In genomic region chr2:223102040-223102899, GRCh38 we compare ENCODE assay signal across 16 cellular contexts. TPM values are rescaled to one million over a fixed set of nuclear protein-coding genes. Genes with fewer than 3 reads are reported as not detected.
DNase-seq lines count a peak whose midpoint lies in the region; ATAC-seq, FAIRE-seq and TF ChIP-seq lines count a peak whose summit lies in the region.
"Had no signal": no experiment of that assay in that cellular context is flagged by ENCODE, and none has a peak within 500 bp of the region (broad histone marks: within the 10 kb centered on the region; RNA-seq: fewer than 3 reads in every experiment).

No MANE protein-coding gene starts in this region.

- no peak overlapping the region for H3K14ac ChIP-seq in trophoblast cell (ENCODE audit: low read length)

- TF ChIP-seq CTCF in GM12878 (IDR thresholded peaks at IDR 0.05 in 2 of 3, conservative IDR thresholded peaks at IDR 0.05 in 1 of 3; ENCODE audit: control insufficient read depth in 2 of 3, extremely low read depth in 1 of 3, insufficient read depth in 1 of 3, low read depth in 3 of 3, low read length in 3 of 3) (no peak), neural progenitor cell (IDR thresholded peaks at IDR 0.05) (no peak)
- no peak for TF ChIP-seq CTCF in CD4-positive, alpha-beta T cell (IDR thresholded peaks at IDR 0.05)

- no peak overlapping the region for H3K23ac ChIP-seq in trophoblast cell (ENCODE audit: low read length)

- no peak overlapping the region for H4K8ac ChIP-seq in trophoblast cell (ENCODE audit: low read depth, low read length)

- TF ChIP-seq POLR2A in GM12878 (IDR thresholded peaks at IDR 0.05; ENCODE audit: low read depth, low read length): no peak

- no peaks in the 10 kb centered on the region; a peak in 1 of 4 replicates for H3K27me3 ChIP-seq in GM12878 (replicated peaks in 1 of 2; ENCODE audit: control insufficient read depth in 2 of 2, insufficient read depth in 2 of 2, low read length in 1 of 2)
- H3K27me3 ChIP-seq in neural progenitor cell: no peaks in the 10 kb centered on the region
- H3K27me3 ChIP-seq in trophoblast cell (ENCODE audit: insufficient read depth, low read length): no peaks in the 10 kb centered on the region
- H3K27me3 ChIP-seq in CD4-positive, alpha-beta T cell (ENCODE audit: control insufficient read depth, insufficient read depth, low read length): no peaks in the 10 kb centered on the region
- H3K27me3 ChIP-seq: ovary, spleen had no signal

- BruUV-seq in GM12878 (replicated peaks; lab: Mats Ljungman, UMichigan): no TSS peak

- H3K36me3 Mint-ChIP-seq in neural progenitor cell: no peaks in the 10 kb centered on the region
- no peaks in the 10 kb centered on the region for H3K36me3 Mint-ChIP-seq in CD4-positive, alpha-beta T cell (ENCODE audit: low read depth)
- H3K36me3 Mint-ChIP-seq: activated naive CD4-positive, alpha-beta T cell treated with anti-CD3 and anti-CD28 coated beads, Interleukin-2, amount 50 U/mL, for 72 hours had no signal

- H3K9me3 ChIP-seq in GM12878 (replicated peaks; ENCODE audit: control insufficient read depth, insufficient read depth, low read length) (no peaks in the 10 kb centered on the region), neural progenitor cell (ENCODE audit: low read depth) (no peaks in the 10 kb centered on the region), trophoblast cell (ENCODE audit: insufficient read depth, low read depth, low read length) (no peaks in the 10 kb centered on the region)
- no peaks in the 10 kb centered on the region for H3K9me3 ChIP-seq in CD4-positive, alpha-beta T cell (ENCODE audit: control insufficient read depth, low read length)
- H3K9me3 ChIP-seq: ovary, spleen, thoracic aorta had no signal

- H3K27me3 Mint-ChIP-seq in neural progenitor cell (ENCODE audit: insufficient read depth, low read depth): no peaks in the 10 kb centered on the region
- no peaks in the 10 kb centered on the region for H3K27me3 Mint-ChIP-seq in CD4-positive, alpha-beta T cell

- no peak overlapping the region for H3K4ac ChIP-seq in trophoblast cell (ENCODE audit: low read depth, low read length)

- no peak overlapping the region for H2BK5ac ChIP-seq in trophoblast cell (ENCODE audit: low read depth, low read length, poor library complexity)

- SMC1A ChIA-PET in GM12878 (lab: Charles Lee; ENCODE audit: uncharacterized antibody, unreplicated experiment): no interaction called here

- RAD21 ChIA-PET in GM12878 (lab: Charles Lee; ENCODE audit: unreplicated experiment): no interaction called here

- intact Hi-C loops in GM12878 (cut with micrococcal nuclease; ENCODE audit: unreplicated experiment): no loop called here
- intact Hi-C loops in CD4-positive, alpha-beta T cell (cut with DNase I, micrococcal nuclease): no loop called here

- no peak overlapping the region for H2BK120ac ChIP-seq in trophoblast cell (ENCODE audit: insufficient read depth, low read length, poor library complexity)

- no peak overlapping the region for H4K91ac ChIP-seq in trophoblast cell (ENCODE audit: low read depth, low read length)

- H2BK12ac ChIP-seq in trophoblast cell (ENCODE audit: low read length): no peak overlapping the region

- no peak overlapping the region for H3K4me3 ChIP-seq in GM12878
- no peak overlapping the region for H3K4me3 ChIP-seq in neural progenitor cell
- H3K4me3 ChIP-seq in trophoblast cell (ENCODE audit: low read depth, low read length): no peak overlapping the region
- H3K4me3 ChIP-seq: lung, ovary, spleen, thoracic aorta had no signal

- no peak overlapping the region for H2AK5ac ChIP-seq in trophoblast cell (ENCODE audit: low read length)

- in situ Hi-C loops in GM12878 (cut with MboI): no loop called here

- H3K79me2 ChIP-seq in GM12878 (ENCODE audit: control insufficient read depth, insufficient read depth, low read length): no peaks in the 10 kb centered on the region
- H3K79me2 ChIP-seq in neural progenitor cell (ENCODE audit: low read depth): no peaks in the 10 kb centered on the region
- no peaks in the 10 kb centered on the region for H3K79me2 ChIP-seq in trophoblast cell (ENCODE audit: control insufficient read depth, insufficient read depth, low read length, poor library complexity)

- no peaks in the 10 kb centered on the region for H3K4me1 Mint-ChIP-seq in neural progenitor cell
- H3K4me1 Mint-ChIP-seq in CD4-positive, alpha-beta T cell (ENCODE audit: low read depth): no peaks in the 10 kb centered on the region

- H3K27ac ChIP-seq in GM12878 (ENCODE audit: control insufficient read depth, insufficient read depth) (no peak overlapping the region), neural progenitor cell (no peak overlapping the region), trophoblast cell (ENCODE audit: low read depth, low read length) (no peak overlapping the region)
- no peak overlapping the region for H3K27ac ChIP-seq in CD4-positive, alpha-beta T cell (ENCODE audit: low read depth, low read length)
- H3K27ac ChIP-seq: epithelial cell of prostate, ovary, spleen had no signal

- CTCF ChIA-PET in GM12878 (lab: Yijun Ruan, JAX): interaction anchor here (0.6 to 3.1 kb wide), 4 partner anchors 12 to 130 kb away, joined by 3 to 14 read pairs (median 4); no protein-coding TSS in a partner anchor
- CTCF ChIA-PET in CD4-positive, alpha-beta T cell (lab: Charles Lee): no interaction called here

- no peak overlapping the region for H3K18ac ChIP-seq in trophoblast cell (ENCODE audit: low read length)

- 45% methylated on average over 6 of the region's 6 CpGs for WGBS in GM12878 (ENCODE audit: insufficient coverage, insufficient replicate concordance, low lambda C conversion rate, missing lambda C conversion rate)
- 100% methylated on average over 1 of the region's 6 CpGs for WGBS in trophoblast cell (ENCODE audit: extremely low coverage, insufficient coverage, insufficient read length)

- no peak overlapping the region for H4K12ac ChIP-seq in trophoblast cell (ENCODE audit: low read depth, low read length)

- H2AFZ ChIP-seq in GM12878 (ENCODE audit: control insufficient read depth, low read depth, low read length) (no peak overlapping the region; the same call in 1 of the 2 replicates), neural progenitor cell (replicated peaks) (peak overlapping the region; percentile 43), trophoblast cell (ENCODE audit: insufficient read depth, low read length, poor library complexity) (no peak overlapping the region)

- TF ChIP-seq EP300 in GM12878 (IDR thresholded peaks at IDR 0.05; ENCODE audit: borderline replicate concordance in 1 of 2, control insufficient read depth in 1 of 2, low read depth in 2 of 2, low read length in 2 of 2): no peak

- H3K36me3 ChIP-seq in GM12878 (ENCODE audit: control insufficient read depth in 2 of 2, insufficient read depth in 2 of 2, low read length in 1 of 2) (no peaks in the 10 kb centered on the region), neural progenitor cell (no peaks in the 10 kb centered on the region), trophoblast cell (ENCODE audit: control insufficient read depth in 1 of 2, insufficient read depth in 2 of 2, low read length in 2 of 2) (no peaks in the 10 kb centered on the region)
- H3K36me3 ChIP-seq: ovary, spleen, thoracic aorta had no signal

- ATAC-seq in GM12878: no peak
- no peak for ATAC-seq in HG02763 (IDR thresholded peaks at IDR 0.05; ENCODE audit: unreplicated experiment)
- no peak for ATAC-seq in CD4-positive, alpha-beta T cell (ENCODE audit: poor library complexity)
- ATAC-seq: activated naive CD4-positive, alpha-beta T cell treated with anti-CD3 and anti-CD28 coated beads, Interleukin-2, amount 50 U/mL, for 72 hours had no signal

- H3K4me1 ChIP-seq in GM12878 (ENCODE audit: control insufficient read depth, insufficient read depth, low read length) (peaks cover 5% of the 10 kb centered on the region; the same call in 1 of the 2 replicates), neural progenitor cell (no peaks in the 10 kb centered on the region), trophoblast cell (ENCODE audit: control insufficient read depth in 1 of 2, insufficient read depth in 2 of 2, low read length in 2 of 2) (peaks cover 7 to 11% of the 10 kb centered on the region in 2 experiments)
- H3K4me1 ChIP-seq: spleen had no signal

- H4K20me1 ChIP-seq in GM12878 (ENCODE audit: control insufficient read depth, insufficient read depth) (no peaks in the 10 kb centered on the region), neural progenitor cell (ENCODE audit: low read depth) (no peaks in the 10 kb centered on the region)

- H3K27ac Mint-ChIP-seq in neural progenitor cell: no peak overlapping the region
- H3K27ac Mint-ChIP-seq in CD4-positive, alpha-beta T cell: no peak overlapping the region
- H3K27ac Mint-ChIP-seq: activated naive CD4-positive, alpha-beta T cell treated with anti-CD3 and anti-CD28 coated beads, Interleukin-2, amount 50 U/mL, for 72 hours had no signal

- H3K4me3 Mint-ChIP-seq in neural progenitor cell: no peak overlapping the region
- H3K4me3 Mint-ChIP-seq in CD4-positive, alpha-beta T cell: no peak overlapping the region

- DNase-seq in DMS 273 (lab: John Stamatoyannopoulos, UW; ENCODE audit: unreplicated experiment) (peak; percentile 57), DMS 273 treated with DMSO at 0.1 percent for 48 hours (lab: John Stamatoyannopoulos, UW) (no peak), NCI-H2171 treated with DMSO at 0.1 percent for 48 hours (lab: John Stamatoyannopoulos, UW) (peak; percentile 46), GM12878 (ENCODE audit: low read depth, low spot score) (no peak), neural progenitor cell (ENCODE audit: low spot score) (no peak), trophoblast cell (no peak)
- no peak for DNase-seq in CD4-positive, alpha-beta T cell
- DNase-seq: ovary, SIG-M5, spleen had no signal

- TF ChIP-seq RAD21 in GM12878 (IDR thresholded peaks at IDR 0.05; ENCODE audit: insufficient read depth, low read depth, low read length): no peak

- H3K79me1 ChIP-seq in trophoblast cell (ENCODE audit: low read length): peaks cover 4% of the 10 kb centered on the region

- no peaks in the 10 kb centered on the region for H3K9me3 Mint-ChIP-seq in neural progenitor cell
- H3K9me3 Mint-ChIP-seq in CD4-positive, alpha-beta T cell: no peaks in the 10 kb centered on the region
- H3K9me3 Mint-ChIP-seq: activated naive CD4-positive, alpha-beta T cell treated with anti-CD3 and anti-CD28 coated beads, Interleukin-2, amount 50 U/mL, for 72 hours had no signal

- no peaks in the 10 kb centered on the region for H3F3A ChIP-seq in neural progenitor cell (ENCODE audit: low read depth)

- H3K9ac ChIP-seq in GM12878 (ENCODE audit: control insufficient read depth, insufficient read depth, low read length): no peak overlapping the region
- no peak overlapping the region for H3K9ac ChIP-seq in neural progenitor cell
- H3K9ac ChIP-seq in trophoblast cell (ENCODE audit: low read length): no peak overlapping the region

- POLR2A ChIA-PET in GM12878 (lab: Charles Lee): no interaction called here
- POLR2A ChIA-PET in CD4-positive, alpha-beta T cell (lab: Charles Lee): no interaction called here

- peak; percentile 44 for FAIRE-seq in GM12878 (lab: Jason Lieb, UNC)
- FAIRE-seq: D721Med had no signal

- H3K4me2 ChIP-seq in GM12878 (ENCODE audit: control insufficient read depth, insufficient read depth) (no peak overlapping the region), neural progenitor cell (no peak overlapping the region), trophoblast cell (ENCODE audit: low read length) (no peak overlapping the region)

RNA-seq across cellular contexts. Expression of gene KCNE4, which starts 50.3 kb away (rescaled TPM):
- not detected in 2 replicates for total RNA-seq in GM12878 (2013; cell fraction: nucleolus; rRNA removed)
- not detected in 2 replicates for total RNA-seq in GM12878 (2014; rRNA removed)
- total RNA-seq in GM12878 (2014; rRNA removed; fragmentation: Illumina TruSeq; extraction: Trizol): not detected in 2 replicates
- not detected in 2 replicates for total RNA-seq in GM12878 (2021)
- polyA plus RNA-seq in GM12878 (2011; ENCODE audit: low read depth): not detected
- polyA plus RNA-seq in GM12878 (2011; rRNA removed): 0.30 and 0.49 TPM in 2 replicates
- 0.10 and 0.12 TPM in 2 replicates for polyA plus RNA-seq in GM12878 (2011; cell fraction: cytosol; rRNA removed)
- polyA plus RNA-seq in GM12878 (2011; cell fraction: nucleus; rRNA removed): 0.15 and 0.23 TPM in 2 replicates
- 0.03 TPM in 1 of 2 replicates, not detected in the other for polyA plus RNA-seq in GM12878 (2012)
- polyA plus RNA-seq in GM12878 (2014; fragmentation: Illumina TruSeq; extraction: Trizol): 0.24 TPM in 1 of 2 replicates, not detected in the other
- polyA plus RNA-seq in GM12878 (2014; fragmentation: Nextera tagmentation; extraction: Ambion mirVana): not detected
- 0.03 TPM in 1 of 2 replicates, not detected in the other for polyA plus RNA-seq in GM12878 (2014; rRNA removed)
- polyA plus RNA-seq in GM12878 (2016; fragmentation: Nextera tagmentation; extraction: Ambion mirVana): not detected
- polyA minus RNA-seq in GM12878 (2011; rRNA and poly(A)+ RNA removed): 0.07 TPM in 1 of 2 replicates, not detected in the other
- polyA minus RNA-seq in GM12878 (2011; cell fraction: cytosol; rRNA and poly(A)+ RNA removed): 0.83 TPM in 1 of 2 replicates, not detected in the other
- polyA minus RNA-seq in GM12878 (2011; cell fraction: nucleus; rRNA and poly(A)+ RNA removed): 0.19 TPM in 1 of 2 replicates, not detected in the other
- total RNA-seq in neural progenitor cell (ENCODE audit: low replicate concordance): not detected in 2 replicates
- polyA plus RNA-seq in trophoblast cell (2013): 1.3 and 1.5 TPM in 2 replicates
- total RNA-seq in CD4-positive, alpha-beta T cell: not detected
- total RNA-seq: activated naive CD4-positive, alpha-beta T cell treated with anti-CD3 and anti-CD28 coated beads, Interleukin-2, amount 50 U/mL, for 72 hours had no signal

Comparison
In these comparisons a context has a peak if more than half of its experiments do, and no peak if none do; other contexts are left out.
1. DNase-seq: peak in DMS 273 (single experiment) and NCI-H2171 treated with DMSO at 0.1 percent for 48 hours (single experiment); none in DMS 273 treated with DMSO at 0.1 percent for 48 hours (single experiment), GM12878 (single experiment), neural progenitor cell (single experiment), trophoblast cell (0 of 2) and CD4-positive, alpha-beta T cell (0 of 10).